7 cellular contexts compared by ENCODE assay signal in genomic region chr7:139224219-139224618, GRCh38.
"Had no signal": no experiment of that assay in that cellular context is flagged by ENCODE, and none has a peak within 500 bp of the region (broad histone marks: within the 10 kb centered on the region; RNA-seq: fewer than 3 reads in every experiment).

No MANE protein-coding gene starts in this region.

- DNase-seq: IMR-90, KBM-7, KG1 had no signal

- H3K9ac ChIP-seq: KMS-11 had no signal

- H3K4me2 ChIP-seq: KMS-11 had no signal

- ATAC-seq: HepG2 had no signal

- H3K27ac ChIP-seq: HL-60, KMS-11 had no signal

- FAIRE-seq: HepG2, HTR-8/SVneo had no signal
